In the genomic region with DNA sequence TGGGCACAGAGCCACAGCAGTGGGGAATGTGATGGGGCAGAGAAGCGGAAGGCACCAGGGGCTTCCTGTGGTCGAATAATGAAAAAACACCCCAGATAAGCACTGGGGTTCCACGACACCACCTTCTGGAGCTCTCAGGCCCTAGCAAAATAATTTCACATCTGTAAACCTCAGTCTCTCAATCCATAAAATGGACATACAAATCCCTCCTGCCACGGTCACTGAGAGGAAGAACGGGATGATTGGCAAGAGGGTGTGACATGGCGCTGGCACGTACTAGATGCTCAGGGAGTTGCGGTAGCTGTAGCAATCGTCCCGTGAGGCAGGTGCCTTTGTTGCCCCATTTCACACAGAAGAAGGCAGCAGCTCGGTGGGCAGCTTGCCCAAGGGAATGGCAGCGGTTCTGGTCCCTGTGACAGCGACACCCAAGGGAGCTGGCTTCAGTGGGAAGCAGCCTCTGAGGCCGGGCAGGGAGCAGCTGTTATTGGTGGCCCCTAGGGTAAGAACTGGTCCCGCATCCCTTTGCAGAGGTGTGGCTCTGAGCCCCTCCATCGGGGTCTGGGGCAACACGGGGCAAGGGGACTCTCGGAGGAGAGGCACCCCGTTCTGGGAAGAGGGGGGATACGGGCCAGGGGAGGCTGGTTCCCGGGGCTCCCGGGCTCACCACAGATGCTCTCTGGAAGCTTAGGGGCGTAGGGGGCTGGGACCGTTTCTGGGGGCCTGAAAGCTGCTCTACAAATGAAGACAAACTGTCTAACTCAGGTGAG, we compare ENCODE assay signal across 18 cellular contexts.
DNase-seq lines count a peak whose midpoint lies in the region; ATAC-seq and TF ChIP-seq lines count a peak whose summit lies in the region.
"Had no signal": no experiment of that assay in that cellular context is flagged by ENCODE, and none has a peak within 500 bp of the region (broad histone marks: within the 10 kb centered on the region; RNA-seq: fewer than 3 reads in every experiment).

No MANE protein-coding gene starts in this region.

- H3K27ac ChIP-seq in uterus = peak overlapping the region; percentile 15 to 28
- H3K27ac ChIP-seq: HL-60, parathyroid adenoma had no signal

- H3K27me3 Mint-ChIP-seq in natural killer cell (ENCODE audit: low read depth in 2 of 2) = peaks cover 0 to 2% of the 10 kb centered on the region in 2 donors

- H3K27ac Mint-ChIP-seq in natural killer cell = no peak overlapping the region
- H3K27ac Mint-ChIP-seq: activated T-helper 1 cell treated with anti-CD3 and anti-CD28 coated beads, Interleukin-12 subunit alpha, Interleukin-12 subunit beta, Interleukin-2, Interleukin-4 antibody, amounts not matched to agents 30 ng/mL and 10 ng/mL and 1 ng/mL, durations not matched to agents 14 hours and 24 hours and 36 hours had no signal

- 51 to 56% methylated on average over 22 to 24 of the region's 24 CpGs for WGBS in lower leg skin, 2 donors

- peak; percentile 11 for TF ChIP-seq CTCF in astrocyte of the spinal cord (IDR thresholded peaks at IDR 0.05; ENCODE audit: low read depth, low read length)
- TF ChIP-seq CTCF in lower leg skin (IDR thresholded peaks at IDR 0.05) = no peak
- no peak for TF ChIP-seq CTCF in uterus (IDR thresholded peaks at IDR 0.05)
- no peak for TF ChIP-seq CTCF in natural killer cell (IDR thresholded peaks at IDR 0.05)

- H3K27me3 ChIP-seq in uterus = no peaks in the 10 kb centered on the region

- in situ Hi-C loops in astrocyte of the spinal cord (cut with HindIII; ENCODE audit: low sequenced_read_pairs) = no loop called here

- no peaks in the 10 kb centered on the region for H3K36me3 Mint-ChIP-seq in natural killer cell
- H3K36me3 Mint-ChIP-seq: CD8-positive, alpha-beta memory T cell had no signal

- no peak overlapping the region for H3K4me3 Mint-ChIP-seq in natural killer cell
- H3K4me3 Mint-ChIP-seq: activated T-helper 1 cell treated with anti-CD3 and anti-CD28 coated beads, Interleukin-12 subunit alpha, Interleukin-12 subunit beta, Interleukin-2, Interleukin-4 antibody, amounts not matched to agents 30 ng/mL and 10 ng/mL and 1 ng/mL, durations not matched to agents 14 hours and 24 hours and 36 hours had no signal

- no peaks in the 10 kb centered on the region for H3K4me1 ChIP-seq in uterus
- H3K4me1 ChIP-seq: parathyroid adenoma had no signal

- H3K9me3 Mint-ChIP-seq in natural killer cell = no peaks in the 10 kb centered on the region
- H3K9me3 Mint-ChIP-seq: activated T-helper 1 cell treated with anti-CD3 and anti-CD28 coated beads, Interleukin-12 subunit alpha, Interleukin-12 subunit beta, Interleukin-2, Interleukin-4 antibody, amounts not matched to agents 30 ng/mL and 10 ng/mL and 1 ng/mL, durations not matched to agents 14 hours and 24 hours and 36 hours had no signal

- no peaks in the 10 kb centered on the region for H3K4me1 Mint-ChIP-seq in natural killer cell
- H3K4me1 Mint-ChIP-seq: CD8-positive, alpha-beta memory T cell had no signal

- intact Hi-C loops in cardiac septum (cut with DNase I) = no loop called here
- intact Hi-C loops in left cardiac atrium (cut with DNase I) = no loop called here
- intact Hi-C loops in lower leg skin (cut with DNase I; ENCODE audit: low total_unique reads) = no loop called here
- intact Hi-C loops in uterus (cut with DNase I; ENCODE audit: low total_unique reads) = no loop called here
- intact Hi-C loops in natural killer cell (cut with micrococcal nuclease) = no loop called here

- ATAC-seq in left cardiac atrium = no peak
- no peak for ATAC-seq in GM21576 (IDR thresholded peaks at IDR 0.05; ENCODE audit: unreplicated experiment)
- no peak for ATAC-seq in natural killer cell

- H3K4me3 ChIP-seq in astrocyte of the spinal cord (ENCODE audit: low read depth, low read length) = no peak overlapping the region
- H3K4me3 ChIP-seq in lower leg skin (ENCODE audit: low read depth, poor library complexity, severe bottlenecking) = no peak overlapping the region
- no peak overlapping the region for H3K4me3 ChIP-seq in uterus

- H3K9me3 ChIP-seq in uterus = no peaks in the 10 kb centered on the region

- TF ChIP-seq POLR2A in lower leg skin (IDR thresholded peaks at IDR 0.05) (no peak), uterus (IDR thresholded peaks at IDR 0.05) (no peak)

- DNase-seq in cardiac septum (ENCODE audit: low spot score) (peak; percentile 66), left cardiac atrium (no peak), astrocyte of the spinal cord (ENCODE audit: low read depth, low spot score) (no peak), lower leg skin (ENCODE audit: low spot score in 2 of 2) (peak; percentile 13 to 79), uterus (peak in 1 of 2 donors; percentile 13), anterior cingulate cortex (lab: John Stamatoyannopoulos, UW) (no peak), natural killer cell (no peak)
- DNase-seq: CD8-positive, alpha-beta memory T cell; cerebellar nuclear complex; KBM-7; NCI-H526 treated with DMSO at 0.1 percent for 48 hours; small intestine; stimulated activated CD4-positive, alpha-beta T cell treated with anti-CD3 and anti-CD28 coated beads, Interleukin-4, amount 100 ng/mL, for 4 hours; stimulated activated CD8-positive, alpha-beta memory T cell treated with anti-CD3 and anti-CD28 coated beads, Interleukin-4, amount 100 ng/mL, for 48 hours had no signal

- H3K36me3 ChIP-seq in uterus = no peaks in the 10 kb centered on the region

Comparison
In these comparisons a context has a peak if more than half of its experiments do, and no peak if none do; other contexts are left out.
1. DNase-seq: peak in cardiac septum (single experiment) and lower leg skin (2 of 2); none in left cardiac atrium (single experiment), astrocyte of the spinal cord (single experiment), anterior cingulate cortex (0 of 58) and natural killer cell (single experiment).